ENCODE assay signal across 13 cellular contexts in the genomic region with DNA sequence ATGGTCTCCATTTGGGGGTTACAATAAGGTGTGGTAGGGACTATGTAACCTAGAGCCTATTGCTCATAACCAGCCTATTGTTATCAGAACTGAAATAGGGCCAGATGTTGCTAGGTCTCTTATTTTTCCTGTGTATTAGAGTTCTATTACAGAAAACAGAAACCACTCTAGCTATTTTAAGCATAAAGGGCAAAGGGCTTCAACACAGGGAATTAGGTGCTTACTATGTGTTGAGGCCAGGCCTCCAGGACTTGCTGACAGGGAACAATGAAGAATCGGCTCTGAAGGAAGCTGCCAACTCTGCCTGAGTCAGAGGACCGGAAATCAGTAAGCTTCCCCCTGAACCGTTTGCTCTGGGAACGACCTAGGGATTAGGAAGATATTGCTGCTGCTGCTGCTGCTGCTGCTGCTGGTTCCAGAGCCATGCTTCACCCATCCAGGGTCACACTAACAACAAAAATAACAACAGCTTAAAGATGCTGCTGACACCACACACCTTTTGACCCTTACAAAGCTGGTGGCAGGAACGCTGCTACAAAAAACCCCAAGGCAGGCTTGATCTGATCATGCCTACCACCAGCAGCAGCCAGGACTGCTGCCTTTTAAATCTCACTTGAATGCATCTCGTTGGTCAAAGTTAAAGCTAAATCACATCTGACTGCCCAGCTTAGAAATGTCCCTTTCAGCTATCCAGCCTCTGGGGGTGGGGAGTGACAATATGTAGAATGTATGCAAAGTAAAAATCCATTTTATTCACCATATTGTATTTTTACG.
DNase-seq lines count a peak whose midpoint lies in the region; ATAC-seq, FAIRE-seq and TF ChIP-seq lines count a peak whose summit lies in the region.
"Had no signal": no experiment of that assay in that cellular context is flagged by ENCODE, and none has a peak within 500 bp of the region (broad histone marks: within the 10 kb centered on the region; RNA-seq: fewer than 3 reads in every experiment).

No MANE protein-coding gene starts in this region.

- TF ChIP-seq CTCF in endothelial cell of umbilical vein (IDR thresholded peaks at IDR 0.05; ENCODE audit: extremely low read depth in 1 of 2, insufficient read depth in 1 of 2, low read depth in 1 of 2, low read length in 2 of 2) = no peak
- no peak for TF ChIP-seq CTCF in right lobe of liver (IDR thresholded peaks at IDR 0.05)

- in situ Hi-C loops in ACHN (cut with HindIII; ENCODE audit: low pct_ligation_motif_present, low pct_unique_long_range_greater_than_20kb, low sequenced_read_pairs) = no loop called here

- no peaks in the 10 kb centered on the region for H3K36me3 Mint-ChIP-seq in activated CD8-positive, alpha-beta T cell treated with anti-CD3 and anti-CD28 coated beads, Interleukin-2, amount 10 ng/mL, durations not matched to agents 7 days and 5 days (ENCODE audit: low read depth)
- H3K36me3 Mint-ChIP-seq: CD4-positive, CD25-positive, alpha-beta regulatory T cell had no signal

- H3K9me3 Mint-ChIP-seq in activated CD8-positive, alpha-beta T cell treated with anti-CD3 and anti-CD28 coated beads, Interleukin-2, amount 10 ng/mL, durations not matched to agents 7 days and 5 days (ENCODE audit: insufficient read depth) = no peaks in the 10 kb centered on the region

- dilution Hi-C loops in endothelial cell of umbilical vein (cut with MboI; ENCODE audit: extremely low pct_ligation_motif_present, low sequenced_read_pairs) = no loop called here

- CTCF ChIA-PET in endothelial cell of umbilical vein (lab: Charles Lee) = interaction anchor here (0.9 to 2.4 kb wide), 18 partner anchors 9 to 277 kb away, joined by 3 to 26 read pairs (median 4); a partner anchor contains a TSS
- CTCF ChIA-PET in activated CD8-positive, alpha-beta T cell treated with anti-CD3 and anti-CD28 coated beads, Interleukin-2, amount 10 ng/mL, durations not matched to agents 7 days and 5 days (lab: Charles Lee) = no interaction called here

- no peak overlapping the region for H3K27ac Mint-ChIP-seq in activated CD8-positive, alpha-beta T cell treated with anti-CD3 and anti-CD28 coated beads, Interleukin-2, amount 10 ng/mL, durations not matched to agents 7 days and 5 days
- H3K27ac Mint-ChIP-seq: CD4-positive, CD25-positive, alpha-beta regulatory T cell; naive thymus-derived CD4-positive, alpha-beta T cell; WTC11 had no signal

- no peak overlapping the region for H3K4me3 ChIP-seq in endothelial cell of umbilical vein (replicated peaks in 1 of 3; ENCODE audit: insufficient read depth in 1 of 3, low read depth in 1 of 3, low read length in 3 of 3)
- no peak overlapping the region for H3K4me3 ChIP-seq in right lobe of liver
- H3K4me3 ChIP-seq: coronary artery, stomach had no signal

- H3K9me1 ChIP-seq in endothelial cell of umbilical vein (replicated peaks; ENCODE audit: control insufficient read depth, extremely low read depth, insufficient read depth, low read length) = no peaks in the 10 kb centered on the region

- intact Hi-C loops in endothelial cell of umbilical vein (cut with micrococcal nuclease) = loop anchor here (1.0 to 5.0 kb wide), 7 partner anchors 16 to 544 kb away; no protein-coding TSS in a partner anchor
- intact Hi-C loops in right lobe of liver (cut with DNase I) = no loop called here

- WGBS in right lobe of liver (ENCODE audit: insufficient coverage, low coverage, low lambda C conversion rate, missing lambda C conversion rate) = 23% methylated on average over 7 of the region's 7 CpGs

- H3K27ac ChIP-seq in endothelial cell of umbilical vein (ENCODE audit: insufficient read depth, low read depth, low read length) = peak overlapping the region; percentile 84
- H3K27ac ChIP-seq in right lobe of liver = no peak overlapping the region

- no peaks in the 10 kb centered on the region for H4K20me1 ChIP-seq in endothelial cell of umbilical vein (replicated peaks; ENCODE audit: control insufficient read depth, extremely low read depth, insufficient read depth, low read length)

- peak overlapping the region; percentile 45 for H3K9ac ChIP-seq in endothelial cell of umbilical vein (replicated peaks; ENCODE audit: extremely low read depth, insufficient read depth, low read length)

- peak overlapping the region; percentile 58 for H3K4me2 ChIP-seq in endothelial cell of umbilical vein (ENCODE audit: insufficient read depth, low read length)

- POLR2A ChIA-PET in endothelial cell of umbilical vein (lab: Charles Lee) = interaction anchor here (0.5 to 1.9 kb wide), 7 partner anchors 15 to 148 kb away, joined by 3 to 21 read pairs (median 3); no protein-coding TSS in a partner anchor
- POLR2A ChIA-PET in activated CD8-positive, alpha-beta T cell treated with anti-CD3 and anti-CD28 coated beads, Interleukin-2, amount 10 ng/mL, durations not matched to agents 7 days and 5 days (lab: Charles Lee) = no interaction called here

- H3K4me1 Mint-ChIP-seq in activated CD8-positive, alpha-beta T cell treated with anti-CD3 and anti-CD28 coated beads, Interleukin-2, amount 10 ng/mL, durations not matched to agents 7 days and 5 days (ENCODE audit: low read depth) = no peaks in the 10 kb centered on the region
- H3K4me1 Mint-ChIP-seq: CD4-positive, CD25-positive, alpha-beta regulatory T cell; naive thymus-derived CD4-positive, alpha-beta T cell; WTC11 had no signal

- H3K79me2 ChIP-seq in endothelial cell of umbilical vein (ENCODE audit: control insufficient read depth, insufficient read depth, low read length) = no peaks in the 10 kb centered on the region

- FAIRE-seq in endothelial cell of umbilical vein (lab: Jason Lieb, UNC) = peak; percentile 99

- no peak overlapping the region for H2AFZ ChIP-seq in endothelial cell of umbilical vein (ENCODE audit: low read depth, low read length)

- H3K9me3 ChIP-seq in endothelial cell of umbilical vein (replicated peaks; ENCODE audit: control insufficient read depth, insufficient read depth, low read length) (no peaks in the 10 kb centered on the region), right lobe of liver (no peaks in the 10 kb centered on the region)

- H3K27me3 ChIP-seq in endothelial cell of umbilical vein (ENCODE audit: control insufficient read depth in 2 of 2, insufficient read depth in 2 of 2, low read length in 2 of 2) (peaks cover 0 to 3% of the 10 kb centered on the region in 2 experiments), right lobe of liver (no peaks in the 10 kb centered on the region)
- H3K27me3 ChIP-seq: stomach had no signal

- H3K36me3 ChIP-seq in endothelial cell of umbilical vein (ENCODE audit: control insufficient read depth in 2 of 2, extremely low read depth in 1 of 2, insufficient read depth in 2 of 2, low read length in 2 of 2) (no peaks in the 10 kb centered on the region), right lobe of liver (no peaks in the 10 kb centered on the region)
- H3K36me3 ChIP-seq: stomach had no signal

- TF ChIP-seq POLR2A in endothelial cell of umbilical vein (IDR thresholded peaks at IDR 0.05; ENCODE audit: low read depth, low read length) (peak; percentile 65), right lobe of liver (IDR thresholded peaks at IDR 0.05) (no peak)

- H3K4me1 ChIP-seq in endothelial cell of umbilical vein (ENCODE audit: control insufficient read depth, extremely low read depth, insufficient read depth, low read length) (peaks cover 7% of the 10 kb centered on the region), right lobe of liver (no peaks in the 10 kb centered on the region)

- no TSS peak for BruUV-seq in endothelial cell of umbilical vein (replicated peaks; lab: Mats Ljungman, UMichigan)

- H3K4me3 Mint-ChIP-seq in activated CD8-positive, alpha-beta T cell treated with anti-CD3 and anti-CD28 coated beads, Interleukin-2, amount 10 ng/mL, durations not matched to agents 7 days and 5 days = no peak overlapping the region
- H3K4me3 Mint-ChIP-seq: naive thymus-derived CD4-positive, alpha-beta T cell; WTC11 had no signal

- peak; percentile 64 for DNase-seq in ACHN
- DNase-seq in NCI-H2227 treated with DMSO at 0.1 percent for 48 hours (lab: John Stamatoyannopoulos, UW) = peak; percentile 13
- peak; percentile 99 for DNase-seq in endothelial cell of umbilical vein (ENCODE audit: low read depth, low spot score)
- DNase-seq in right lobe of liver = peak in 1 of 3 donors; percentile 29
- DNase-seq in activated CD8-positive, alpha-beta T cell treated with anti-CD3 and anti-CD28 coated beads, Interleukin-2, amount 10 ng/mL, durations not matched to agents 7 days and 5 days = no peak
- no peak for DNase-seq in T-helper 2 cell
- no peak for DNase-seq in NOMO-1 (lab: John Stamatoyannopoulos, UW; ENCODE audit: unreplicated experiment in 2 of 2)
- DNase-seq: CD4-positive, CD25-positive, alpha-beta regulatory T cell; naive thymus-derived CD4-positive, alpha-beta T cell; stomach had no signal

- no peaks in the 10 kb centered on the region for H3K27me3 Mint-ChIP-seq in activated CD8-positive, alpha-beta T cell treated with anti-CD3 and anti-CD28 coated beads, Interleukin-2, amount 10 ng/mL, durations not matched to agents 7 days and 5 days (ENCODE audit: low read depth)
- H3K27me3 Mint-ChIP-seq: CD4-positive, CD25-positive, alpha-beta regulatory T cell had no signal

- ATAC-seq in right lobe of liver (peak; percentile 77 to 97 (median 86)), HG02981 (IDR thresholded peaks at IDR 0.05; ENCODE audit: unreplicated experiment) (no peak)
- ATAC-seq in activated CD8-positive, alpha-beta T cell treated with anti-CD3 and anti-CD28 coated beads, Interleukin-2, amount 10 ng/mL, durations not matched to agents 7 days and 5 days = no peak
- ATAC-seq: naive thymus-derived CD4-positive, alpha-beta T cell; WTC11 had no signal

TF ChIP-seq in endothelial cell of umbilical vein, 7 proteins besides CTCF, POLR2A, EP300 and RAD21:
- TF ChIP-seq, protein P1, sequence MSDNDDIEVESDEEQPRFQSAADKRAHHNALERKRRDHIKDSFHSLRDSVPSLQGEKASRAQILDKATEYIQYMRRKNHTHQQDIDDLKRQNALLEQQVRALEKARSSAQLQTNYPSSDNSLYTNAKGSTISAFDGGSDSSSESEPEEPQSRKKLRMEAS (IDR thresholded peaks at IDR 0.05; ENCODE audit: insufficient read depth, insufficient read length) = no peak
- TF ChIP-seq POLR2AphosphoS5 (IDR thresholded peaks at IDR 0.05; ENCODE audit: insufficient read depth, low read depth, low read length) (peak; percentile 87), EZH2 (IDR thresholded peaks at IDR 0.05; ENCODE audit: borderline replicate concordance, low read depth, low read length, severe bottlenecking) (no peak), MYC (IDR thresholded peaks at IDR 0.05; ENCODE audit: low read depth, low read length) (peak; percentile 6), JUN (IDR thresholded peaks at IDR 0.05; ENCODE audit: borderline replicate concordance, insufficient read depth, insufficient read length, low read depth) (peak; percentile 85), GATA2 (IDR thresholded peaks at IDR 0.05; ENCODE audit: insufficient read depth, insufficient read length, low read depth, low read length) (peak; percentile 82), FOS (IDR thresholded peaks at IDR 0.05; ENCODE audit: borderline replicate concordance, insufficient read depth, low read length) (peak; percentile 97)
TF ChIP-seq in endothelial cell of umbilical vein: peak in this region for 5.

Comparison
In these comparisons a context has a peak if more than half of its experiments do, and no peak if none do; other contexts are left out.
1. DNase-seq: peak in ACHN (single experiment), NCI-H2227 treated with DMSO at 0.1 percent for 48 hours (single experiment) and endothelial cell of umbilical vein (single experiment); none in activated CD8-positive, alpha-beta T cell treated with anti-CD3 and anti-CD28 coated beads, Interleukin-2, amount 10 ng/mL, durations not matched to agents 7 days and 5 days (single experiment), T-helper 2 cell (0 of 5) and NOMO-1 (0 of 2).
2. ATAC-seq: peak in right lobe of liver (4 of 4); none in HG02981 (single experiment) and activated CD8-positive, alpha-beta T cell treated with anti-CD3 and anti-CD28 coated beads, Interleukin-2, amount 10 ng/mL, durations not matched to agents 7 days and 5 days (single experiment).